In the genomic region with DNA sequence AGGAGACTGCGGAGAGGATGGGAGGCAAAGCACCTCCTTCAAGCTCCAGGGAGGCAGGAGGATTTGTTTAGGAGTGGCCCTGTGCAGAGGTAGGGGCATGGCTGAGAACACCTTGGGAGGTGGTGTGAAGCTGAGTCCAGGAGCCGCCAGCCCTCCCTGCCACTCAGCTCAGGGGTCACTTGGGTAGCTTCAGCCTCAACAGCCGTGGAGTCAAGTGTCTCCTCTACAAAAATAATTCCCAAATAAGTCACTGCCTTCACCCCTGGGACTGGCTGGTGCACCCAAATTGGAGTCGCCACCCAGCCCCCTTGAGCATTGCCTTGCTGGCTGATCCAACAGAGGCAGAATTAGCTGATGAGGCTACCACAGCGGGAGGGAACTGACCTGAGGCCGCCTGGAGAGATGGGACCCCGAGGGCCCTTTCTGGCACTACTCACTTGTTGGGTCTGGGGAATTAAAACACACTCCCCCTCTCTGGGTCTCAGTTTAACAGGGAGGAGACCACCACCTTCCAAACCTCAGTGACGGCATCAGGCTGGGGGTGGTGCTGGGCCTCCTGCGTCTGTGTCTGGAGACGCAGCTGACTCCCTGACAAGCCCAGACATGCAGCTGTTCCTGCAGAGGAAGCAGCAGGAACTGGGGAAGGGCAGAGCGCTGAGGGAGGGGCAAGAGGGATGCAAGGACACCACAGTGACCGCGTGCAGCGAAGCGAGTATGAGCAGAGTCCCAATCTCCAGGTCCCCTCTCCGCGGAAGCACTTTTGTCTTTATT, we compare ENCODE assay signal across 10 cellular contexts.
DNase-seq lines count a peak whose midpoint lies in the region; ATAC-seq and TF ChIP-seq lines count a peak whose summit lies in the region.
"Had no signal": no experiment of that assay in that cellular context is flagged by ENCODE, and none has a peak within 500 bp of the region (broad histone marks: within the 10 kb centered on the region; RNA-seq: fewer than 3 reads in every experiment).

No MANE protein-coding gene starts in this region.

- TF ChIP-seq CTCF in fibroblast of lung (conservative IDR thresholded peaks at IDR 0.05 in 1 of 2, IDR thresholded peaks at IDR 0.05 in 1 of 2; ENCODE audit: low read depth in 1 of 2, low read length in 2 of 2) (no peak), parathyroid adenoma (IDR thresholded peaks at IDR 0.05) (no peak)

- H3K9me3 ChIP-seq in NT2/D1 (ENCODE audit: insufficient read depth, low read length) (no peaks in the 10 kb centered on the region), fibroblast of lung (ENCODE audit: control insufficient read depth, insufficient read depth, low read depth, low read length) (no peaks in the 10 kb centered on the region), parathyroid adenoma (ENCODE audit: control insufficient read depth, low read length) (no peaks in the 10 kb centered on the region)

- peaks cover 2% of the 10 kb centered on the region for H3K27me3 ChIP-seq in NT2/D1 (ENCODE audit: insufficient read depth, insufficient read length)
- H3K27me3 ChIP-seq in fibroblast of lung (ENCODE audit: control insufficient read depth, insufficient read depth, low read length) = no peaks in the 10 kb centered on the region
- H3K27me3 ChIP-seq in parathyroid adenoma (ENCODE audit: control insufficient read depth, insufficient read depth, low read length) = no peaks in the 10 kb centered on the region

- ATAC-seq in GM21390 (IDR thresholded peaks at IDR 0.05; ENCODE audit: unreplicated experiment) (no peak), GM19328 (IDR thresholded peaks at IDR 0.05; ENCODE audit: unreplicated experiment) (no peak)

- H3K36me3 ChIP-seq in NT2/D1 (ENCODE audit: insufficient read depth, insufficient read length, low read length) (no peaks in the 10 kb centered on the region), fibroblast of lung (ENCODE audit: control insufficient read depth, insufficient read depth, low read length) (no peaks in the 10 kb centered on the region), parathyroid adenoma (ENCODE audit: control insufficient read depth, insufficient read depth, low read length) (no peaks in the 10 kb centered on the region)

- no peaks in the 10 kb centered on the region for H3K79me2 ChIP-seq in fibroblast of lung (ENCODE audit: control insufficient read depth, insufficient read depth, low read length)
- H3K79me2 ChIP-seq in parathyroid adenoma = peaks cover 22% of the 10 kb centered on the region

- H3K4me2 ChIP-seq in fibroblast of lung (ENCODE audit: extremely low read depth, insufficient read depth, low read length) = no peak overlapping the region
- peak overlapping the region; percentile 29 for H3K4me2 ChIP-seq in parathyroid adenoma (ENCODE audit: low read length)

- peak overlapping the region; percentile 13 for H3K27ac ChIP-seq in fibroblast of lung (ENCODE audit: insufficient read depth, low read length)
- peak overlapping the region; percentile 64 for H3K27ac ChIP-seq in parathyroid adenoma
- H3K27ac ChIP-seq: C4-2B had no signal

- H3K9ac ChIP-seq in NT2/D1 (ENCODE audit: insufficient read length, low read depth) = peak overlapping the region; percentile 5
- H3K9ac ChIP-seq in fibroblast of lung (ENCODE audit: insufficient read depth, low read length) = no peak overlapping the region
- no peak overlapping the region for H3K9ac ChIP-seq in parathyroid adenoma

- H3K4me3 ChIP-seq in NT2/D1 (ENCODE audit: insufficient read length, low read depth) (no peak overlapping the region), fibroblast of lung (replicated peaks in 1 of 4; ENCODE audit: control extremely low read depth in 1 of 4, insufficient read depth in 1 of 4, low read depth in 3 of 4, low read length in 4 of 4) (peak overlapping the region in 1 of 4 experiments; percentile 25), parathyroid adenoma (ENCODE audit: low read depth, low read length) (no peak overlapping the region)
- H3K4me3 ChIP-seq: lung had no signal

- peaks cover 24% of the 10 kb centered on the region for H3K4me1 ChIP-seq in NT2/D1 (ENCODE audit: insufficient read depth, insufficient read length)
- peaks cover 32% of the 10 kb centered on the region for H3K4me1 ChIP-seq in fibroblast of lung (ENCODE audit: control insufficient read depth, extremely low read depth, insufficient read depth, low read length)
- H3K4me1 ChIP-seq in parathyroid adenoma = peaks cover 43% of the 10 kb centered on the region

- no peaks in the 10 kb centered on the region for H4K20me1 ChIP-seq in fibroblast of lung (ENCODE audit: control insufficient read depth, extremely low read depth, insufficient read depth, low read length)

- peak overlapping the region; percentile 13 for H2AFZ ChIP-seq in fibroblast of lung (ENCODE audit: low read length)
- peak overlapping the region; percentile 49 for H2AFZ ChIP-seq in parathyroid adenoma

- peak; percentile 15 to 16 for DNase-seq in activated T-cell treated with anti-CD3 and anti-CD28 coated beads, Interleukin-2, amount 50 U/mL, for 48 hours
- no peak for DNase-seq in activated T-cell treated with anti-CD3 and anti-CD28 coated beads for 4 hours
- no peak for DNase-seq in NT2/D1 (ENCODE audit: low read depth, low spot score)
- peak; percentile 83 for DNase-seq in fibroblast of lung (ENCODE audit: low read depth in 2 of 2)
- DNase-seq in H4 (ENCODE audit: low spot score) = no peak

Comparison
In these comparisons a context has a peak if more than half of its experiments do, and no peak if none do; other contexts are left out.
1. DNase-seq: peak in activated T-cell treated with anti-CD3 and anti-CD28 coated beads, Interleukin-2, amount 50 U/mL, for 48 hours (2 of 2) and fibroblast of lung (2 of 2); none in activated T-cell treated with anti-CD3 and anti-CD28 coated beads for 4 hours (single experiment), NT2/D1 (single experiment) and H4 (single experiment).